26 cellular contexts compared by ENCODE assay signal in the genomic region with DNA sequence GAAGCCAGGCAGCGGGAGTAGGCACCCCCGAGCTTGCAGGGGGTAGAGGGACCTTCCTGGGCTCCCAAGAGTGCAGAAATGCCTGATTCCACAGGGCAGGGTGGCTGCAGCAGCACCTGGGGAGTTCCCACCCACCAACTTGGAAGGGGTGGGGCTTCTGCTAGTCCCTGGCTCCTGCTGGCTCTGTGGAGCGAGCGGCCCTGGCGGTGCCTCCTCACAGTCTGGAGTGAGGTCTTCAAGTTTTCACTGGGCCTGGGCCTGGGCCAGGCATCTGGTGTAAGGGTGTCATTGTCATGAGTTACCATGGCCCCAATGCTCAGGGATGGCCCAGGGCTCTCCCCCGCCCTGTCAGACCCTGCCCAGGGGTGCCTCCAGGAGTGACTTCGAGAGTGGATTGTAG. TPM values are rescaled to one million over a fixed set of nuclear protein-coding genes. Genes with fewer than 3 reads are reported as not detected.
"Had no signal": no experiment of that assay in that cellular context is flagged by ENCODE, and none has a peak within 500 bp of the region (broad histone marks: within the 10 kb centered on the region; RNA-seq: fewer than 3 reads in every experiment).

No MANE protein-coding gene starts in this region.

- DNase-seq: head of caudate nucleus; hippocampal formation; immature natural killer cell; kidney; left ventricle myocardium inferior; naive thymus-derived CD8-positive, alpha-beta T cell; retina; sigmoid colon; small intestine; stimulated activated CD4-positive, alpha-beta T cell treated with anti-CD3 and anti-CD28 coated beads, Interleukin-1b, Interleukin-23, amount 100 ng/mL, for 48 hours; stimulated activated CD4-positive, alpha-beta T cell treated with anti-CD3 and anti-CD28 coated beads, Interleukin-2, amount 100 ng/mL, for 48 hours; stimulated activated CD4-positive, alpha-beta T cell treated with anti-CD3 and anti-CD28 coated beads, Interleukin-4, amount 100 ng/mL, for 4 hours; stimulated activated CD8-positive, alpha-beta memory T cell treated with anti-CD3 and anti-CD28 coated beads, Interleukin-4, amount 100 ng/mL, for 48 hours; stimulated activated naive CD4-positive, alpha-beta T cell treated with Interleukin-2 at 50 U/mL for 16 hours; tibial artery; trophoblast cell; uterus had no signal

- H3K9me3 ChIP-seq: left ventricle myocardium inferior, pancreas, prostate gland, sigmoid colon, suprapubic skin, thoracic aorta, tibial artery, uterus had no signal

- H3K27ac ChIP-seq: left ventricle myocardium inferior, pancreas, prostate gland, sigmoid colon, suprapubic skin, thoracic aorta, uterus had no signal

- FAIRE-seq: islet of Langerhans, kidney, pancreas, small intestine had no signal

- H3K36me3 ChIP-seq: left ventricle myocardium inferior, pancreas, prostate gland, sigmoid colon, suprapubic skin, thoracic aorta, tibial artery, uterus had no signal

- H3K4me3 ChIP-seq: left ventricle myocardium inferior, lung, pancreas, prostate gland, sigmoid colon, suprapubic skin, thoracic aorta, tibial artery, uterus had no signal

- H3K27me3 ChIP-seq: pancreas, sigmoid colon, suprapubic skin, tibial artery, uterus had no signal

- H3K4me1 ChIP-seq: prostate gland, uterus had no signal

- ATAC-seq: naive thymus-derived CD8-positive, alpha-beta T cell; pancreas had no signal

RNA-seq across cellular contexts. Expression of gene ITGB3, which starts 15.8 kb away (rescaled TPM):
- total RNA-seq: naive thymus-derived CD8-positive, alpha-beta T cell had no signal
- polyA plus RNA-seq: naive thymus-derived CD8-positive, alpha-beta T cell had no signal

RNA-seq across cellular contexts. Expression of gene MYL4, which starts 28.7 kb away (rescaled TPM):
- total RNA-seq: kidney; naive thymus-derived CD8-positive, alpha-beta T cell; neural crest cell; subcutaneous adipose tissue; suprapubic skin; thoracic aorta; ureter had no signal
- polyA plus RNA-seq: naive thymus-derived CD8-positive, alpha-beta T cell had no signal
